In genomic region chr6:56655996-56656395, GRCh38 we compare ENCODE assay signal across 18 cellular contexts. TPM values are rescaled to one million over a fixed set of nuclear protein-coding genes. Genes with fewer than 3 reads are reported as not detected.
A peak's percentile ranks its signal among the peaks of the same experiment; 100 is the strongest.
DNase-seq lines count a peak whose midpoint lies in the region; ATAC-seq, FAIRE-seq and TF ChIP-seq lines count a peak whose summit lies in the region.
"Had no signal": no experiment of that assay in that cellular context is flagged by ENCODE, and none has a peak within 500 bp of the region (broad histone marks: within the 10 kb centered on the region; RNA-seq: fewer than 3 reads in every experiment).

No MANE protein-coding gene starts in this region.

- no peak for TF ChIP-seq RAD21 in K562 (CRISPR knock-in tag; conservative IDR thresholded peaks at IDR 0.05 in 1 of 2, IDR thresholded peaks at IDR 0.05 in 1 of 2)

- no peaks in the 10 kb centered on the region for H3K9me1 ChIP-seq in K562 (ENCODE audit: control insufficient read depth, insufficient read depth, low read length)
- H3K9me1 ChIP-seq in keratinocyte (ENCODE audit: control insufficient read depth, extremely low read depth, insufficient read depth, low read length), result no peaks in the 10 kb centered on the region

- H4K20me1 ChIP-seq in K562 (replicated peaks; ENCODE audit: control insufficient read depth, insufficient read depth, low read length), result no peaks in the 10 kb centered on the region
- no peaks in the 10 kb centered on the region for H4K20me1 ChIP-seq in keratinocyte (ENCODE audit: control insufficient read depth, extremely low read depth, insufficient read depth, low read length)

- H3K27ac ChIP-seq in K562 (ENCODE audit: extremely low read depth, low read depth, low read length) (no peak overlapping the region), keratinocyte (ENCODE audit: control insufficient read depth, insufficient read depth, low read length) (peak overlapping the region; percentile 66), suprapubic skin (peak overlapping the region; percentile 22)

- H3K27me3 ChIP-seq in K562 (ENCODE audit: control insufficient read depth in 2 of 2, insufficient read depth in 2 of 2, low read length in 2 of 2) (no peaks in the 10 kb centered on the region), keratinocyte (ENCODE audit: control insufficient read depth, extremely low read depth, insufficient read depth, low read length) (no peaks in the 10 kb centered on the region), suprapubic skin (no peaks in the 10 kb centered on the region)

- peak; percentile 65 for FAIRE-seq in K562 (lab: Jason Lieb, UNC)
- FAIRE-seq in keratinocyte (lab: Jason Lieb, UNC), result no peak
- FAIRE-seq: endometrium had no signal

- H3K9ac ChIP-seq in K562 (ENCODE audit: insufficient read depth in 1 of 2, low read depth in 2 of 2, low read length in 2 of 2) (no peak overlapping the region), keratinocyte (ENCODE audit: control insufficient read depth, extremely low read depth, insufficient read depth, low read length) (peak overlapping the region; percentile 24)

- CTCF ChIA-PET in K562 (lab: Yijun Ruan, JAX; ENCODE audit: low intra/inter-chr PET ratio), result no interaction called here

- no peaks in the 10 kb centered on the region for H3K9me3 ChIP-seq in K562 (replicated peaks; ENCODE audit: control insufficient read depth, insufficient read depth, low read depth, low read length)
- no peaks in the 10 kb centered on the region for H3K9me3 ChIP-seq in keratinocyte (ENCODE audit: control insufficient read depth, low read depth, low read length)
- no peaks in the 10 kb centered on the region for H3K9me3 ChIP-seq in suprapubic skin

- H3K4me1 ChIP-seq in K562 (replicated peaks in 1 of 2; ENCODE audit: control insufficient read depth in 2 of 2, insufficient read depth in 2 of 2, low read length in 2 of 2), result peaks cover 0 to 4% of the 10 kb centered on the region in 2 experiments; a peak in 1 of 5 replicates
- H3K4me1 ChIP-seq in keratinocyte (ENCODE audit: control insufficient read depth, extremely low read depth, insufficient read depth, low read length), result peaks cover 79% of the 10 kb centered on the region
- H3K4me1 ChIP-seq in suprapubic skin, result peaks cover 66% of the 10 kb centered on the region

- TF ChIP-seq EP300 in K562 (IDR thresholded peaks at IDR 0.05; ENCODE audit: low read length) (no peak), suprapubic skin (IDR thresholded peaks at IDR 0.05) (no peak)

- intact Hi-C loops in K562 (cut with micrococcal nuclease), result no loop called here

- no peaks in the 10 kb centered on the region for H3K36me3 ChIP-seq in K562 (ENCODE audit: control insufficient read depth, insufficient read depth, low read length)
- no peaks in the 10 kb centered on the region for H3K36me3 ChIP-seq in keratinocyte (ENCODE audit: control insufficient read depth in 2 of 2, extremely low read depth in 1 of 2, insufficient read depth in 2 of 2, low read length in 2 of 2)
- H3K36me3 ChIP-seq in suprapubic skin, result no peaks in the 10 kb centered on the region

- DNase-seq in HT-29 (ENCODE audit: low spot score) (peak; percentile 29), K562 (ENCODE audit: extremely low read depth in 1 of 4, low spot score in 3 of 4) (peak; percentile 18 to 63 (median 25)), keratinocyte (ENCODE audit: low read depth, low spot score) (no peak), suprapubic skin (ENCODE audit: low spot score in 2 of 2) (no peak), type B pancreatic cell (ENCODE audit: extremely low spot score, unreplicated experiment) (no peak)
- no peak for DNase-seq in activated CD4-positive, alpha-beta T cell treated with anti-CD3 and anti-CD28 coated beads for 1 hour
- DNase-seq: activated B cell treated with CpG ODN at 0.5 μM for 24 hours; activated CD8-positive, alpha-beta T cell treated with anti-CD3 and anti-CD28 coated beads for 36 hours; activated T-cell treated with anti-CD3 and anti-CD28 coated beads, Interleukin-2, amount 50 U/mL, for 24 hours; Kasumi-1; NCI-H1417; NCI-H2107; NCI-H510A; SIG-M5 had no signal

- peak; percentile 51; the same call in 2 of the 3 replicates for ATAC-seq in K562
- ATAC-seq in GM21423 (IDR thresholded peaks at IDR 0.05; ENCODE audit: unreplicated experiment), result no peak
- ATAC-seq: activated CD8-positive, alpha-beta T cell treated with anti-CD3 and anti-CD28 coated beads for 36 hours had no signal

- 2% methylated on average over 4 of the region's 4 CpGs for WGBS in K562 (ENCODE audit: insufficient coverage, low coverage, missing lambda C conversion rate)
- 25% methylated on average over 4 of the region's 4 CpGs for WGBS in suprapubic skin

- no TSS peak for BruUV-seq in K562 (replicated peaks; lab: Mats Ljungman, UMichigan)

- H3K4me3 Mint-ChIP-seq in type B pancreatic cell, result no peak overlapping the region
- H3K4me3 Mint-ChIP-seq: activated B cell treated with CpG ODN at 0.5 μM for 24 hours; activated CD8-positive, alpha-beta T cell treated with anti-CD3 and anti-CD28 coated beads for 36 hours; activated naive CD4-positive, alpha-beta T cell treated with anti-CD3 and anti-CD28 coated beads, Interleukin-2, amount 50 U/mL, for 24 hours; activated T-cell treated with anti-CD3 and anti-CD28 coated beads, Interleukin-2, amount 50 U/mL, for 24 hours; T-helper 1 cell treated with Interleukin-12 subunit alpha and Interleukin-12 subunit beta and Interleukin-4 antibody, amounts not matched to agents 30 μg/mL and 1 μg/mL, for 36 hours had no signal

- POLR2A ChIA-PET in K562 (lab: Yijun Ruan, JAX), result no interaction called here

- TF ChIP-seq CTCF in K562 (IDR thresholded peaks at IDR 0.05 in 2 of 3, conservative IDR thresholded peaks at IDR 0.05 in 1 of 3; ENCODE audit: insufficient read depth in 2 of 3, low read depth in 1 of 3, low read length in 3 of 3), result no peak
- TF ChIP-seq CTCF in keratinocyte (optimal IDR thresholded peaks at IDR 0.05 in 1 of 3, IDR thresholded peaks at IDR 0.05 in 1 of 3, conservative IDR thresholded peaks at IDR 0.05 in 1 of 3; ENCODE audit: extremely low read depth in 1 of 3, insufficient read depth in 2 of 3, low read length in 3 of 3), result no peak
- TF ChIP-seq CTCF in suprapubic skin (IDR thresholded peaks at IDR 0.05), result no peak
- no peak for TF ChIP-seq CTCF in type B pancreatic cell (conservative IDR thresholded peaks at IDR 0.05)

- H3K4me2 ChIP-seq in K562 (ENCODE audit: insufficient read depth, low read length), result peak overlapping the region; percentile 2; the same call in 1 of the 2 replicates
- peak overlapping the region; percentile 56 for H3K4me2 ChIP-seq in keratinocyte (ENCODE audit: control insufficient read depth, extremely low read depth, insufficient read depth, low read depth, low read length)

- no peaks in the 10 kb centered on the region for H3K27me3 Mint-ChIP-seq in type B pancreatic cell
- H3K27me3 Mint-ChIP-seq: activated CD8-positive, alpha-beta T cell treated with anti-CD3 and anti-CD28 coated beads for 36 hours had no signal

- no peak overlapping the region for H3K4me3 ChIP-seq in K562
- H3K4me3 ChIP-seq in keratinocyte (ENCODE audit: control insufficient read depth in 2 of 3, extremely low read depth in 1 of 3, insufficient read depth in 2 of 3, low read depth in 1 of 3, low read length in 3 of 3), result no peak overlapping the region
- H3K4me3 ChIP-seq in suprapubic skin, result no peak overlapping the region

- peaks cover 18% of the 10 kb centered on the region for H3K4me1 Mint-ChIP-seq in type B pancreatic cell (ENCODE audit: unreplicated experiment)
- H3K4me1 Mint-ChIP-seq: activated B cell treated with CpG ODN at 0.5 μM for 24 hours; activated naive CD4-positive, alpha-beta T cell treated with anti-CD3 and anti-CD28 coated beads, Interleukin-2, amount 50 U/mL, for 24 hours had no signal

- no peaks in the 10 kb centered on the region for H3K9me3 Mint-ChIP-seq in type B pancreatic cell
- H3K9me3 Mint-ChIP-seq: activated B cell treated with CpG ODN at 0.5 μM for 24 hours; activated CD8-positive, alpha-beta T cell treated with anti-CD3 and anti-CD28 coated beads for 36 hours; activated naive CD4-positive, alpha-beta T cell treated with anti-CD3 and anti-CD28 coated beads, Interleukin-2, amount 50 U/mL, for 24 hours; activated T-cell treated with anti-CD3 and anti-CD28 coated beads, Interleukin-2, amount 50 U/mL, for 24 hours; T-helper 1 cell treated with Interleukin-12 subunit alpha and Interleukin-12 subunit beta and Interleukin-4 antibody, amounts not matched to agents 30 μg/mL and 1 μg/mL, for 36 hours had no signal

- H3K27ac Mint-ChIP-seq in type B pancreatic cell, result no peak overlapping the region
- H3K27ac Mint-ChIP-seq: activated B cell treated with CpG ODN at 0.5 μM for 24 hours; activated CD8-positive, alpha-beta T cell treated with anti-CD3 and anti-CD28 coated beads for 36 hours; activated naive CD4-positive, alpha-beta T cell treated with anti-CD3 and anti-CD28 coated beads, Interleukin-2, amount 50 U/mL, for 24 hours; activated T-cell treated with anti-CD3 and anti-CD28 coated beads, Interleukin-2, amount 50 U/mL, for 24 hours; T-helper 1 cell treated with Interleukin-12 subunit alpha and Interleukin-12 subunit beta and Interleukin-4 antibody, amounts not matched to agents 30 μg/mL and 1 μg/mL, for 36 hours had no signal

- H2AFZ ChIP-seq in K562 (ENCODE audit: low read depth, low read length) (peak overlapping the region; percentile 2), keratinocyte (ENCODE audit: control insufficient read depth, low read length) (peak overlapping the region; percentile 84)

- in situ Hi-C loops in K562 (cut with MboI), result no loop called here

- H3K36me3 Mint-ChIP-seq in type B pancreatic cell, result peaks cover 3% of the 10 kb centered on the region
- H3K36me3 Mint-ChIP-seq: activated naive CD4-positive, alpha-beta T cell treated with anti-CD3 and anti-CD28 coated beads, Interleukin-2, amount 50 U/mL, for 24 hours had no signal

- no peaks in the 10 kb centered on the region for H3K79me2 ChIP-seq in K562 (ENCODE audit: control insufficient read depth, insufficient read depth, low read length)
- H3K79me2 ChIP-seq in keratinocyte (ENCODE audit: control insufficient read depth, insufficient read depth, low read length), result no peaks in the 10 kb centered on the region

- dilution Hi-C loops in keratinocyte (cut with MboI; ENCODE audit: extremely low pct_ligation_motif_present, low sequenced_read_pairs), result no loop called here

- TF ChIP-seq POLR2A in K562 (conservative IDR thresholded peaks at IDR 0.05) (no peak), suprapubic skin (IDR thresholded peaks at IDR 0.05) (no peak)

RNA-seq across cellular contexts. Expression of gene DST, which starts 13.3 kb away (rescaled TPM):
- 32.8 and 33.5 TPM in 2 replicates for total RNA-seq in HT-29 (2014; rRNA removed; shearing (Covaris generic))
- 25.4 and 91.0 TPM in 2 replicates for total RNA-seq in K562 (2011; cell fraction: chromatin; rRNA removed; ENCODE audit: low replicate concordance)
- 14.0 and 27.6 TPM in 2 replicates for total RNA-seq in K562 (2011; cell fraction: nucleolus; rRNA removed)
- total RNA-seq in K562 (2011; cell fraction: nucleoplasm; rRNA removed), result 41.6 and 57.9 TPM in 2 replicates
- total RNA-seq in K562 (2014; rRNA removed), result 14.6 and 16.2 TPM in 2 replicates
- total RNA-seq in K562 (2014; rRNA removed; fragmentation: Illumina TruSeq; extraction: Trizol), result 21.9 and 24.6 TPM in 2 replicates
- 15.3 and 15.6 TPM in 2 replicates for total RNA-seq in K562 (2015; rRNA removed; fragmentation: Illumina TruSeq; extraction: Trizol)
- 20.3 and 21.8 TPM in 2 replicates for total RNA-seq in K562 (2021)
- 3.5 and 6.7 TPM in 2 replicates for polyA plus RNA-seq in K562 (2011; rRNA removed)
- 2.0 and 3.9 TPM in 2 replicates for polyA plus RNA-seq in K562 (2011; cell fraction: cytosol; rRNA removed)
- 11.3 and 29.1 TPM in 2 replicates for polyA plus RNA-seq in K562 (2011; cell fraction: nucleus; rRNA removed)
- polyA plus RNA-seq in K562 (2012), result 10.0 and 20.2 TPM in 2 replicates
- polyA plus RNA-seq in K562 (2014; fragmentation: Illumina TruSeq; extraction: Trizol), result 11.5 and 13.3 TPM in 2 replicates
- polyA plus RNA-seq in K562 (2014; fragmentation: Nextera tagmentation; extraction: Ambion mirVana), result 1 to 10 TPM; 5.2 to 5.7 TPM
- 10.5 and 10.9 TPM in 2 replicates for polyA plus RNA-seq in K562 (2014; rRNA removed)
- polyA minus RNA-seq in K562 (2011; rRNA and poly(A)+ RNA removed), result 25.1 and 32.6 TPM in 2 replicates
- polyA minus RNA-seq in K562 (2011; cell fraction: cytosol; rRNA and poly(A)+ RNA removed), result 5.7 and 9.4 TPM in 2 replicates
- 38.4 and 44.3 TPM in 2 replicates for polyA minus RNA-seq in K562 (2011; cell fraction: nucleus; rRNA and poly(A)+ RNA removed)
- polyA plus RNA-seq in keratinocyte, result 163 to 525 TPM (median 455 TPM) in 3 replicates
- polyA plus RNA-seq in keratinocyte (2011; ENCODE audit: low read depth), result 960 TPM
- 166 and 296 TPM in 2 replicates for polyA plus RNA-seq in keratinocyte (2011; cell fraction: cytosol; rRNA removed)
- polyA plus RNA-seq in keratinocyte (2011; cell fraction: nucleus; rRNA removed), result 597 and 675 TPM in 2 replicates
- polyA plus RNA-seq in keratinocyte (2012; ENCODE audit: low replicate concordance), result 182 and 442 TPM in 2 replicates
- polyA minus RNA-seq in keratinocyte, result 146 to 1,560 TPM (median 1,338 TPM) in 3 replicates
- polyA minus RNA-seq in keratinocyte (2011; cell fraction: cytosol; rRNA and poly(A)+ RNA removed), result 516 TPM
- 893 and 2,335 TPM in 2 replicates for polyA minus RNA-seq in keratinocyte (2011; cell fraction: nucleus; rRNA and poly(A)+ RNA removed)
- total RNA-seq in suprapubic skin, result 1,000 to 10,000 TPM in 1 of 4 donors, 100 to 1,000 TPM in 3; 637 to 1,048 (median 751) TPM
- total RNA-seq in type B pancreatic cell (ENCODE audit: low replicate concordance), result 116 and 139 TPM in 2 replicates

Comparison
In these comparisons a context has a peak if more than half of its experiments do, and no peak if none do; other contexts are left out.
1. DNase-seq: peak in HT-29 (single experiment) and K562 (4 of 4); none in keratinocyte (single experiment), suprapubic skin (0 of 2), activated CD4-positive, alpha-beta T cell treated with anti-CD3 and anti-CD28 coated beads for 1 hour (single experiment) and type B pancreatic cell (single experiment).